Comparison of ENCODE assay signal across 15 cellular contexts in the genomic region with DNA sequence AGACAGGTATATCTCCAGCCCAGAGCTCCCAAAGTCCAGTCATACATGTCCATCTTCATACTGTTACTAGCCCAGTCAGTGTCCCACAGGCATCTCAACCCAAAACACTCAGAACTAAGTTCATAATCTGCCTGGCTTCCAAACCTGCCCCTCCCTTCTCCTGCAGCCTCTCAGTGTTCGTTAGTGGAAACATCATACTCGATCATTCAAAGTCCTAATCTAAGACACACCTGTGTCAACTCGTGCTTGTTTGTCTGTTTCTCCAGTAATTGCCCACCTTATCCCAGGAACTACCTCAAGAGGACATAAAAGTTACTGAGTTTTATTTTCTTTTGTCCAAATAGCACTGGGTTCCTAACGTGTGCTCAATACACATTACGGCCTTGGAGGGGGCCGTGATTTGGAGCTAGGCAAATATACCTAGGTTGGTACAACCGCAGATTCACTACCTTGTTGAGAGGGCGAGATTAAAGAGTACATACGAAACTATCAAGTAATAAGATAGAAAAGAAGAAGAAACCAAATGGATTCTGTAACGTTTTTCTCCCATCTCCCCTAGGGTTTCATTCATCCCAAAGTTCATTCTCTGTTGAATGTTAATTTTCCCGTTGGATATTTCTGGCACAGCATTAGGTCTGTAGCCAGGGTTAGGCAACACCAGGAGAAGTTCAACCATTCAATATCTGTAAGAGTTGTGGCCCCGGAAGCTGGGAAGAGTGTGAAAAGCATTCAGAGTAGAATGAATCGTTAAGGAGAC. TPM values are rescaled to one million over a fixed set of nuclear protein-coding genes. Genes with fewer than 3 reads are reported as not detected.
DNase-seq lines count a peak whose midpoint lies in the region; ATAC-seq, FAIRE-seq and TF ChIP-seq lines count a peak whose summit lies in the region.
"Had no signal": no experiment of that assay in that cellular context is flagged by ENCODE, and none has a peak within 500 bp of the region (broad histone marks: within the 10 kb centered on the region; RNA-seq: fewer than 3 reads in every experiment).

No MANE protein-coding gene starts in this region.

- ATAC-seq in T-helper 17 cell, result no peak
- ATAC-seq in left lobe of liver, result peak; percentile 64
- ATAC-seq in pancreas, result peak in 3 of 4 donors; percentile 26 to 66 (median 30)
- ATAC-seq in left lung, result no peak
- ATAC-seq: Panc1 had no signal

- H3K27ac ChIP-seq in pancreas, result peak overlapping the region in 1 of 4 donors; percentile 0
- H3K27ac ChIP-seq in left lung, result no peak overlapping the region

- H3K4me1 Mint-ChIP-seq in T-helper 17 cell, result peaks cover 4% of the 10 kb centered on the region

- intact Hi-C loops in pancreas (cut with DNase I), result no loop called here
- intact Hi-C loops in left lung (cut with DNase I), result no loop called here

- H3K36me3 Mint-ChIP-seq in T-helper 17 cell (ENCODE audit: low read depth), result peaks cover 10% of the 10 kb centered on the region

- H3K27me3 ChIP-seq in pancreas, result no peaks in the 10 kb centered on the region
- H3K27me3 ChIP-seq in left lung, result no peaks in the 10 kb centered on the region

- H3K4me3 Mint-ChIP-seq in T-helper 17 cell, result no peak overlapping the region
- H3K4me3 Mint-ChIP-seq: HFFc6 had no signal

- H3K27me3 Mint-ChIP-seq in T-helper 17 cell, result peaks cover 67% of the 10 kb centered on the region

- no peak for TF ChIP-seq CTCF in pancreas (IDR thresholded peaks at IDR 0.05)
- TF ChIP-seq CTCF in left lung (IDR thresholded peaks at IDR 0.05), result no peak

- no peak for DNase-seq in T-helper 17 cell
- no peak for DNase-seq in left lobe of liver (ENCODE audit: low spot score)
- DNase-seq in pancreas, result no peak
- DNase-seq in NCI-H187 (lab: John Stamatoyannopoulos, UW), result no peak
- no peak for DNase-seq in NCI-H748 treated with DMSO at 0.1 percent for 48 hours (lab: John Stamatoyannopoulos, UW)
- DNase-seq in left lung, result no peak
- DNase-seq: DMS153, HFFc6, MM.1S, NCI-H1105, NCI-H1694 treated with DMSO at 0.1 percent for 48 hours, Right ventricle myocardium superior had no signal

- peak overlapping the region; percentile 19 for H3K27ac Mint-ChIP-seq in T-helper 17 cell
- H3K27ac Mint-ChIP-seq: HFFc6 had no signal

- H3K9me3 ChIP-seq in T-helper 17 cell (ENCODE audit: control insufficient read depth, low read length, poor library complexity, severe bottlenecking), result no peaks in the 10 kb centered on the region
- H3K9me3 ChIP-seq in pancreas, result no peaks in the 10 kb centered on the region
- no peaks in the 10 kb centered on the region for H3K9me3 ChIP-seq in left lung

- no peak for FAIRE-seq in pancreas (lab: Jason Lieb, UNC)
- FAIRE-seq: H1 had no signal

- WGBS in pancreas, 2 donors, result 25 to 31% methylated on average over 13 of the region's 13 CpGs

- H3K36me3 ChIP-seq in pancreas (no peaks in the 10 kb centered on the region), left lung (no peaks in the 10 kb centered on the region)

- H3K4me3 ChIP-seq in pancreas (no peak overlapping the region), left lung (no peak overlapping the region)

- H3K4me1 ChIP-seq in pancreas (peaks cover 0 to 8% (median 8%) of the 10 kb centered on the region in 3 donors), left lung (no peaks in the 10 kb centered on the region)

RNA-seq across cellular contexts. Expression of a gene that starts 3.1 kb away (rescaled TPM):
- not detected for total RNA-seq in T-helper 17 cell
- not detected for total RNA-seq in left lobe of liver
- total RNA-seq in pancreas, result not detected
- not detected for polyA plus RNA-seq in pancreas
- not detected for total RNA-seq in left lung
- total RNA-seq: A172, H1, HFFc6, Right ventricle myocardium superior had no signal
- polyA plus RNA-seq: H1 had no signal

RNA-seq across cellular contexts. Expression of a gene that starts 9.3 kb away (rescaled TPM):
- total RNA-seq in T-helper 17 cell, result 10 to 100 TPM; 12.0 to 17.3 TPM
- total RNA-seq in left lobe of liver, result 41.9 TPM
- 10 to 100 TPM; 24.5 to 58.0 (median 36.4) TPM for total RNA-seq in pancreas
- polyA plus RNA-seq in pancreas, result 10 to 100 TPM; 68.8 to 77.0 TPM
- 10 to 100 TPM; 34.7 to 41.5 TPM for total RNA-seq in left lung

RNA-seq across cellular contexts. Expression of a gene that starts 18.6 kb away (rescaled TPM):
- total RNA-seq in T-helper 17 cell (not detected), left lobe of liver (0.13 TPM), pancreas (under 1 TPM in 4 of 6 donors, not detected in 2; 0.23 to 0.78 (median 0.28) TPM), left lung (not detected)
- polyA plus RNA-seq in pancreas, result under 1 TPM in 1 of 2 donors, not detected in 1; 0.11 TPM
- total RNA-seq: A172, H1, HFFc6, Right ventricle myocardium superior had no signal
- polyA plus RNA-seq: H1 had no signal

RNA-seq across cellular contexts. Expression of a gene that starts 26.2 kb away (rescaled TPM):
- total RNA-seq in T-helper 17 cell (not detected), left lobe of liver (0.10 TPM), pancreas (under 1 TPM in 2 of 6 donors, not detected in 4; 0.08 to 0.12 TPM), left lung (not detected)
- polyA plus RNA-seq in pancreas, result under 1 TPM; 0.15 to 0.23 TPM
- total RNA-seq: A172, H1, HFFc6, Right ventricle myocardium superior had no signal
- polyA plus RNA-seq: H1 had no signal

RNA-seq across cellular contexts. Expression of a gene that starts 30.8 kb away (rescaled TPM):
- not detected for total RNA-seq in T-helper 17 cell
- total RNA-seq in left lobe of liver, result 4.6 TPM
- total RNA-seq in pancreas, result under 1 TPM in 1 of 6 donors, not detected in 5; 0.23 TPM
- under 1 TPM; 0.46 to 0.59 TPM for polyA plus RNA-seq in pancreas
- not detected for total RNA-seq in left lung
- total RNA-seq: A172, H1, HFFc6 had no signal
- polyA plus RNA-seq: H1 had no signal

Comparison
In these comparisons a context has a peak if more than half of its experiments do, and no peak if none do; other contexts are left out.
1. ATAC-seq: peak in left lobe of liver (single experiment) and pancreas (3 of 4); none in T-helper 17 cell (single experiment) and left lung (single experiment).